ENCODE assay signal across 8 cellular contexts in the genomic region with DNA sequence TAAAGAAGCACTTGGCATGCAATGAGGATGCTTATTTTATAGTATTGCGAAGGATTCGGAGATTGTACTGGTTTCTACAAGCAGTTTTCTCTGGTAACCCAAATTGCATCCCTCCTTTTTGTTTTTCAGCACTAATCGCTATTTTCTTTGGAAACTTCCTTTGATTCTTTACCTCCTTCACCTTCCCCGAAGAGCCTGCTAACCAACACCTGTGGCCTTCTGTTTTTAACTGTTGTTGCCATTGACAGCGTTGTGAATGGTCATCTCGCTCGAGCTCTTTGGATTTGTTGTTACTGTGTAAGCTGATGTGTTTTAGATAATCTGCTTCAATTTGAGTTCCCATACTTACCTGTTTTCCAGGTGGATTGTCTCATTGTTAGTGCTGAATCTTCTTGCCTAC. TPM values are rescaled to one million over a fixed set of nuclear protein-coding genes. Genes with fewer than 3 reads are reported as not detected.
DNase-seq lines count a peak whose midpoint lies in the region; ATAC-seq and TF ChIP-seq lines count a peak whose summit lies in the region.

No MANE protein-coding gene starts in this region.

- H2AFZ ChIP-seq in SU-DHL-6 (ENCODE audit: low read depth, low read length, severe bottlenecking) = no peak overlapping the region

- H3K27me3 ChIP-seq in H7 (ENCODE audit: control insufficient read depth, insufficient read depth, low read length) (no peaks in the 10 kb centered on the region), SU-DHL-6 (ENCODE audit: low read length) (no peaks in the 10 kb centered on the region)

- H3K9me3 ChIP-seq in SU-DHL-6 (ENCODE audit: insufficient read depth, low read length) = no peaks in the 10 kb centered on the region

- peak overlapping the region; percentile 95 for H3K9ac ChIP-seq in SU-DHL-6 (ENCODE audit: low read length)

- no peaks in the 10 kb centered on the region; the same call in 1 of the 2 replicates for H4K20me1 ChIP-seq in SU-DHL-6 (ENCODE audit: low read depth, low read length)

- H3F3A ChIP-seq in SU-DHL-6 (ENCODE audit: insufficient read depth) = 0 out of 2 replicates have a peak, but pooled peaks cover 4% of the 10 kb centered on the region

- H3K79me2 ChIP-seq in SU-DHL-6 (ENCODE audit: insufficient read depth, low read length) = peaks cover 58% of the 10 kb centered on the region

- no peak overlapping the region for H3K27ac ChIP-seq in SU-DHL-6 (ENCODE audit: low read depth, low read length)

- no peak for ATAC-seq in HG02588 (IDR thresholded peaks at IDR 0.05; ENCODE audit: unreplicated experiment)

- H3K4me3 ChIP-seq in H7 (ENCODE audit: insufficient read depth, low read depth, low read length) (peak overlapping the region; percentile 97), SU-DHL-6 (ENCODE audit: insufficient read depth, low read length, poor library complexity, severe bottlenecking) (peak overlapping the region; percentile 86), fibroblast of the aortic adventitia (ENCODE audit: low read depth, low read length) (peak overlapping the region; percentile 85), retinal pigment epithelial cell (ENCODE audit: low read length) (peak overlapping the region; percentile 82)

- H3K36me3 ChIP-seq in H7 (replicated peaks; ENCODE audit: control insufficient read depth, insufficient read depth, low read length) = no peaks in the 10 kb centered on the region; the same call in 1 of the 2 replicates
- H3K36me3 ChIP-seq in SU-DHL-6 (ENCODE audit: low read length) = no peaks in the 10 kb centered on the region

- H3K4me2 ChIP-seq in SU-DHL-6 (ENCODE audit: low read depth, low read length, poor library complexity, severe bottlenecking) = peak overlapping the region; percentile 69

- DNase-seq in H7 = no peak
- DNase-seq in fibroblast of the aortic adventitia (ENCODE audit: low read depth) = no peak
- no peak for DNase-seq in retinal pigment epithelial cell (ENCODE audit: low read depth)
- no peak for DNase-seq in NCI-H1092 (lab: John Stamatoyannopoulos, UW)
- DNase-seq in 8988T = no peak
- DNase-seq in GM03348 (ENCODE audit: low spot score) = no peak

- H3K9me2 ChIP-seq in SU-DHL-6 (replicated peaks; ENCODE audit: insufficient read depth, low read length) = no peaks in the 10 kb centered on the region

- TF ChIP-seq CTCF in SU-DHL-6 (IDR thresholded peaks at IDR 0.05; ENCODE audit: insufficient read depth, low read length, poor library complexity, severe bottlenecking) (no peak), fibroblast of the aortic adventitia (IDR thresholded peaks at IDR 0.05; ENCODE audit: insufficient read depth, low read length) (no peak), retinal pigment epithelial cell (conservative IDR thresholded peaks at IDR 0.05; ENCODE audit: low read depth, low read length) (no peak)

RNA-seq across cellular contexts. Expression of a gene that starts 1.1 kb away (rescaled TPM):
- 11.2 and 17.4 TPM in 2 replicates for total RNA-seq in H7 (2014; rRNA removed; shearing (Covaris generic))
- total RNA-seq in fibroblast of the aortic adventitia (ENCODE audit: low replicate concordance) = 9.8 and 12.1 TPM in 2 replicates
